Comparison of ENCODE assay signal across 38 cellular contexts in the genomic region with DNA sequence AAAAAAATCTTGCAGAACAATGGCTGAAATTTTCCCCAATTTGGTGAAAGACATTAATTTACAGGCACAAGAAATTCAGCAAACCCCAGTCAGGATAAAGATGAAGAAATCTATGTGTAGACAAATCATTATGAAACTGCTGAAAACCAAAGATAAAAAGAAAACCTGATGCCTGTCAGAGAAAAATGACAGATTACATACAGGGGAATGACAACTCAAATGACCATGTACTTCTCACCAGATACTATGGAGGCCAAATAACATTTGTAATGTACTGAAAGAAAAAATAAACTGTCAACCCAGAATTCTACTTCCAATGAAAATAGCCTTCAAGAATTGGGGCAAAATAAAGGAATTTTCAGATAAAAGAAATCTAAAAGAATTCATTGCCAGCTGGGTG. TPM values are rescaled to one million over a fixed set of nuclear protein-coding genes. Genes with fewer than 3 reads are reported as not detected.
"Had no signal": no experiment of that assay in that cellular context is flagged by ENCODE, and none has a peak within 500 bp of the region (broad histone marks: within the 10 kb centered on the region; RNA-seq: fewer than 3 reads in every experiment).

No MANE protein-coding gene starts in this region.

- H3K9me3 Mint-ChIP-seq: activated CD4-positive, alpha-beta memory T cell treated with anti-CD3 and anti-CD28 coated beads, Interleukin-2, amount 10 ng/mL, durations not matched to agents 7 days and 5 days; activated CD4-positive, alpha-beta T cell treated with anti-CD3 and anti-CD28 coated beads, Interleukin-2, amount 10 ng/mL, durations not matched to agents 7 days and 5 days; activated naive CD4-positive, alpha-beta T cell treated with anti-CD3 and anti-CD28 coated beads, Interleukin-2, amount 10 ng/mL, durations not matched to agents 7 days and 5 days; activated naive CD4-positive, alpha-beta T cell treated with anti-CD3 and anti-CD28 coated beads, Interleukin-2, amount 50 U/mL, for 24 hours; activated T-cell treated with anti-CD3 and anti-CD28 coated beads, Interleukin-2, amount 50 U/mL, for 24 hours; activated T-helper 2 cell treated with anti-CD3 and anti-CD28 coated beads, Interferon-gamma antibody, Interleukin-2, Interleukin-4, amounts not matched to agents 10 μg/mL and 5 μg/mL and 100 μg/mL, durations not matched to agents 14 hours and 24 hours and 36 hours; T-helper 1 cell treated with Interleukin-12 subunit alpha and Interleukin-12 subunit beta and Interleukin-4 antibody, amounts not matched to agents 30 μg/mL and 1 μg/mL, for 36 hours; T-helper 2 cell treated with Interferon-gamma antibody and Interleukin-4, amounts not matched to agents 5 μg/mL and 100 μg/mL, for 36 hours had no signal

- H3K27me3 ChIP-seq: body of pancreas, brain microvascular endothelial cell, breast epithelium had no signal

- ATAC-seq: activated CD4-positive, alpha-beta T cell treated with anti-CD3 and anti-CD28 coated beads for 36 hours; activated CD4-positive, CD25-positive, alpha-beta regulatory T cell treated with anti-CD3 and anti-CD28 coated beads, Interleukin-2, amount 50 U/mL, for 24 hours; activated CD8-positive, alpha-beta memory T cell treated with anti-CD3 and anti-CD28 coated beads, Interleukin-2, amount 10 ng/mL, durations not matched to agents 7 days and 5 days; activated CD8-positive, alpha-beta T cell treated with anti-CD3 and anti-CD28 coated beads, Interleukin-2, amount 10 ng/mL, durations not matched to agents 7 days and 5 days; body of pancreas; WTC11 had no signal

- H3K9me3 ChIP-seq: body of pancreas, breast epithelium had no signal

- H3K36me3 Mint-ChIP-seq: activated CD8-positive, alpha-beta memory T cell treated with anti-CD3 and anti-CD28 coated beads, Interleukin-2, amount 10 ng/mL, durations not matched to agents 7 days and 5 days; activated naive CD4-positive, alpha-beta T cell treated with anti-CD3 and anti-CD28 coated beads, Interleukin-2, amount 10 ng/mL, durations not matched to agents 7 days and 5 days; activated naive CD4-positive, alpha-beta T cell treated with anti-CD3 and anti-CD28 coated beads, Interleukin-2, amount 50 U/mL, for 24 hours; activated naive CD8-positive, alpha-beta T cell treated with anti-CD3 and anti-CD28 coated beads for 36 hours had no signal

- H3K27ac Mint-ChIP-seq: activated CD4-positive, alpha-beta memory T cell treated with anti-CD3 and anti-CD28 coated beads, Interleukin-2, amount 10 ng/mL, durations not matched to agents 7 days and 5 days; activated CD4-positive, alpha-beta T cell treated with anti-CD3 and anti-CD28 coated beads for 36 hours; activated CD8-positive, alpha-beta memory T cell treated with anti-CD3 and anti-CD28 coated beads, Interleukin-2, amount 10 ng/mL, durations not matched to agents 7 days and 5 days; activated CD8-positive, alpha-beta T cell treated with anti-CD3 and anti-CD28 coated beads, Interleukin-2, amount 10 ng/mL, durations not matched to agents 7 days and 5 days; activated naive CD4-positive, alpha-beta T cell treated with anti-CD3 and anti-CD28 coated beads, Interleukin-2, amount 10 ng/mL, durations not matched to agents 7 days and 5 days; activated naive CD4-positive, alpha-beta T cell treated with anti-CD3 and anti-CD28 coated beads, Interleukin-2, amount 50 U/mL, for 24 hours; activated naive CD8-positive, alpha-beta T cell treated with anti-CD3 and anti-CD28 coated beads for 36 hours; activated T-cell treated with anti-CD3 and anti-CD28 coated beads, Interleukin-2, amount 50 U/mL, for 24 hours; activated T-helper 2 cell treated with anti-CD3 and anti-CD28 coated beads, Interferon-gamma antibody, Interleukin-2, Interleukin-4, amounts not matched to agents 10 μg/mL and 5 μg/mL and 100 μg/mL, durations not matched to agents 14 hours and 24 hours and 36 hours; T-helper 1 cell treated with Interleukin-12 subunit alpha and Interleukin-12 subunit beta and Interleukin-4 antibody, amounts not matched to agents 30 μg/mL and 1 μg/mL, for 36 hours; T-helper 2 cell treated with Interferon-gamma antibody and Interleukin-4, amounts not matched to agents 5 μg/mL and 100 μg/mL, for 36 hours; WTC11 had no signal

- H3K4me1 ChIP-seq: body of pancreas had no signal

- FAIRE-seq: astrocyte, TTC549 had no signal

- H3K36me3 ChIP-seq: brain microvascular endothelial cell, breast epithelium, WERI-Rb-1 had no signal

- H3K4me3 Mint-ChIP-seq: activated CD4-positive, alpha-beta memory T cell treated with anti-CD3 and anti-CD28 coated beads, Interleukin-2, amount 10 ng/mL, durations not matched to agents 7 days and 5 days; activated CD4-positive, alpha-beta T cell treated with anti-CD3 and anti-CD28 coated beads for 36 hours; activated CD4-positive, alpha-beta T cell treated with anti-CD3 and anti-CD28 coated beads, Interleukin-2, amount 10 ng/mL, durations not matched to agents 7 days and 5 days; activated CD8-positive, alpha-beta memory T cell treated with anti-CD3 and anti-CD28 coated beads, Interleukin-2, amount 10 ng/mL, durations not matched to agents 7 days and 5 days; activated CD8-positive, alpha-beta T cell treated with anti-CD3 and anti-CD28 coated beads, Interleukin-2, amount 10 ng/mL, durations not matched to agents 7 days and 5 days; activated naive CD4-positive, alpha-beta T cell treated with anti-CD3 and anti-CD28 coated beads, Interleukin-2, amount 10 ng/mL, durations not matched to agents 7 days and 5 days; activated naive CD4-positive, alpha-beta T cell treated with anti-CD3 and anti-CD28 coated beads, Interleukin-2, amount 50 U/mL, for 24 hours; activated naive CD8-positive, alpha-beta T cell treated with anti-CD3 and anti-CD28 coated beads for 36 hours; activated T-cell treated with anti-CD3 and anti-CD28 coated beads, Interleukin-2, amount 50 U/mL, for 24 hours; T-helper 1 cell treated with Interleukin-12 subunit alpha and Interleukin-12 subunit beta and Interleukin-4 antibody, amounts not matched to agents 30 μg/mL and 1 μg/mL, for 36 hours; T-helper 2 cell treated with Interferon-gamma antibody and Interleukin-4, amounts not matched to agents 5 μg/mL and 100 μg/mL, for 36 hours; WTC11 had no signal

- H3K4me3 ChIP-seq: body of pancreas, breast epithelium had no signal

- H3K27ac ChIP-seq: body of pancreas, brain microvascular endothelial cell, breast epithelium, WERI-Rb-1 had no signal

- DNase-seq: activated CD4-positive, alpha-beta memory T cell treated with anti-CD3 and anti-CD28 coated beads, Interleukin-2, amount 10 ng/mL, durations not matched to agents 7 days and 5 days; activated CD4-positive, alpha-beta T cell treated with anti-CD3 and anti-CD28 coated beads for 1 hour; activated CD4-positive, alpha-beta T cell treated with anti-CD3 and anti-CD28 coated beads for 36 hours; activated CD4-positive, alpha-beta T cell treated with anti-CD3 and anti-CD28 coated beads for 48 hours; activated CD4-positive, alpha-beta T cell treated with anti-CD3 and anti-CD28 coated beads, Interleukin-2, amount 10 ng/mL, durations not matched to agents 7 days and 5 days; activated CD4-positive, alpha-beta T cell treated with anti-CD3 and anti-CD28 coated beads, Interleukin-2, amount 50 U/mL, for 48 hours; activated CD4-positive, CD25-positive, alpha-beta regulatory T cell; activated CD8-positive, alpha-beta memory T cell treated with anti-CD3 and anti-CD28 coated beads for 24 hours; activated CD8-positive, alpha-beta memory T cell treated with anti-CD3 and anti-CD28 coated beads, Interleukin-2, amount 10 ng/mL, durations not matched to agents 7 days and 5 days; activated CD8-positive, alpha-beta memory T cell treated with anti-CD3 and anti-CD28 coated beads, Interleukin-2, amount 50 U/mL, for 48 hours; activated CD8-positive, alpha-beta T cell treated with anti-CD3 and anti-CD28 coated beads, Interleukin-2, amount 10 ng/mL, durations not matched to agents 7 days and 5 days; activated effector memory CD4-positive, alpha-beta T cell treated with Interleukin-2 at 50 U/mL for 16 hours; activated gamma-delta T cell; activated naive CD4-positive, alpha-beta T cell treated with anti-CD3 and anti-CD28 coated beads, Interleukin-2, amount 10 ng/mL, durations not matched to agents 7 days and 5 days; activated naive CD4-positive, alpha-beta T cell treated with Interleukin-2 at 50 U/mL for 16 hours; activated naive CD8-positive, alpha-beta T cell treated with anti-CD3 and anti-CD28 coated beads for 36 hours; activated T-cell treated with anti-CD3 and anti-CD28 coated beads, Interleukin-2, amount 50 U/mL, for 24 hours; activated T-cell treated with anti-CD3 and anti-CD28 coated beads, Interleukin-2, amount 50 U/mL, for 48 hours; amniotic stem cell; aorta; body of pancreas; brain microvascular endothelial cell; central memory CD4-positive, alpha-beta T cell; T-helper 1 cell; T-helper 2 cell; T-helper 9 cell; WERI-Rb-1 had no signal

RNA-seq across cellular contexts. Expression of gene FBXO39, which starts 27.4 kb away (rescaled TPM):
- total RNA-seq: activated naive CD8-positive, alpha-beta T cell treated with anti-CD3 and anti-CD28 coated beads for 36 hours; activated T-helper 2 cell treated with anti-CD3 and anti-CD28 coated beads, Interferon-gamma antibody, Interleukin-2, Interleukin-4, amounts not matched to agents 10 μg/mL and 5 μg/mL and 100 μg/mL, durations not matched to agents 14 hours and 24 hours and 36 hours; body of pancreas; cardiac septum; cerebellum; WTC11 had no signal

RNA-seq across cellular contexts. Expression of gene SLC13A5, which starts 35.4 kb away (rescaled TPM):
- total RNA-seq: activated CD4-positive, alpha-beta memory T cell treated with anti-CD3 and anti-CD28 coated beads, Interleukin-2, amount 10 ng/mL, durations not matched to agents 7 days and 5 days; activated CD4-positive, alpha-beta T cell treated with anti-CD3 and anti-CD28 coated beads for 36 hours; activated CD4-positive, alpha-beta T cell treated with anti-CD3 and anti-CD28 coated beads, Interleukin-2, amount 10 ng/mL, durations not matched to agents 7 days and 5 days; activated CD8-positive, alpha-beta memory T cell treated with anti-CD3 and anti-CD28 coated beads, Interleukin-2, amount 10 ng/mL, durations not matched to agents 7 days and 5 days; activated CD8-positive, alpha-beta T cell treated with anti-CD3 and anti-CD28 coated beads, Interleukin-2, amount 10 ng/mL, durations not matched to agents 7 days and 5 days; activated naive CD8-positive, alpha-beta T cell treated with anti-CD3 and anti-CD28 coated beads for 36 hours; activated T-helper 2 cell treated with anti-CD3 and anti-CD28 coated beads, Interferon-gamma antibody, Interleukin-2, Interleukin-4, amounts not matched to agents 10 μg/mL and 5 μg/mL and 100 μg/mL, durations not matched to agents 14 hours and 24 hours and 36 hours; body of pancreas had no signal
- polyA plus RNA-seq: aorta had no signal
